Comparison of ENCODE assay signal across 8 cellular contexts in genomic region chr6:163956571-163957407, GRCh38.
DNase-seq lines count a peak whose midpoint lies in the region; ATAC-seq, FAIRE-seq and TF ChIP-seq lines count a peak whose summit lies in the region.

No MANE protein-coding gene starts in this region.

- intact Hi-C loops in A673 (cut with micrococcal nuclease; ENCODE audit: unreplicated experiment): loop anchor here (1.0 to 10.0 kb wide), 5 partner anchors 369 to 1099 kb away; no protein-coding TSS in a partner anchor

- no TSS peak for BruUV-seq in A673 (replicated peaks; lab: Mats Ljungman, UMichigan)

- H3K4me3 ChIP-seq in A673 (ENCODE audit: low read depth, low read length, poor library complexity, severe bottlenecking) (no peak overlapping the region), WERI-Rb-1 (ENCODE audit: low read depth, low read length) (no peak overlapping the region), bronchial epithelial cell (ENCODE audit: low read depth, low read length) (no peak overlapping the region)

- no peak overlapping the region for H3K27ac ChIP-seq in A673 (ENCODE audit: low read depth, low read length, poor library complexity, severe bottlenecking)
- H3K27ac ChIP-seq in WERI-Rb-1: no peak overlapping the region

- TF ChIP-seq CTCF in A673 (conservative IDR thresholded peaks at IDR 0.05; ENCODE audit: low read depth, low read length) (peak; percentile 94), WERI-Rb-1 (IDR thresholded peaks at IDR 0.05; ENCODE audit: low read depth, low read length) (peak; percentile 84), bronchial epithelial cell (IDR thresholded peaks at IDR 0.05; ENCODE audit: insufficient read depth, low read length, severe bottlenecking) (peak; percentile 92)

- DNase-seq in A673 (ENCODE audit: low spot score) (peak; percentile 81), GM18507 (ENCODE audit: extremely low spot score, insufficient read length, low read depth) (peak; percentile 64), NCI-H2029 treated with DMSO at 0.1 percent for 48 hours (lab: John Stamatoyannopoulos, UW) (peak; percentile 80), WERI-Rb-1 (peak; percentile 89), bronchial epithelial cell (ENCODE audit: low read depth) (peak; percentile 60), kidney glomerular epithelial cell (lab: John Stamatoyannopoulos, UW) (peak; percentile 53)
- peak; percentile 34 to 42 for DNase-seq in stimulated activated CD4-positive, alpha-beta T cell treated with anti-CD3 and anti-CD28 coated beads, Interleukin-4, amount 100 ng/mL, for 48 hours (ENCODE audit: low read depth in 2 of 2)

- H3K27me3 ChIP-seq in A673 (replicated peaks; ENCODE audit: insufficient read depth, low read depth, low read length, poor library complexity) (no peaks in the 10 kb centered on the region), WERI-Rb-1 (ENCODE audit: insufficient read depth, low read depth, severe bottlenecking) (no peaks in the 10 kb centered on the region), bronchial epithelial cell (ENCODE audit: control insufficient read depth, insufficient read depth, low read length) (no peaks in the 10 kb centered on the region)

- peak; percentile 87 for FAIRE-seq in GM18507 (lab: Jason Lieb, UNC)
- FAIRE-seq in bronchial epithelial cell (lab: Jason Lieb, UNC): peak; percentile 36

- POLR2A ChIA-PET in A673 (lab: Charles Lee; ENCODE audit: low non-redundant PET): no interaction called here

- H3K36me3 ChIP-seq in A673 (ENCODE audit: insufficient read depth, low read length, poor library complexity, severe bottlenecking) (no peaks in the 10 kb centered on the region), WERI-Rb-1 (no peaks in the 10 kb centered on the region), bronchial epithelial cell (ENCODE audit: control insufficient read depth, insufficient read depth, low read length) (no peaks in the 10 kb centered on the region)

- H3K4me1 ChIP-seq in A673 (ENCODE audit: insufficient read depth, low read length, poor library complexity, severe bottlenecking): no peaks in the 10 kb centered on the region

- CTCF ChIA-PET in A673 (lab: Charles Lee): interaction anchor here (0.6 to 1.0 kb wide), 3 partner anchors 153 to 1050 kb away, joined by 3 to 5 read pairs (median 4); no protein-coding TSS in a partner anchor

- peak; percentile 94 for ATAC-seq in HG02943 (IDR thresholded peaks at IDR 0.05; ENCODE audit: low read depth, unreplicated experiment)

- H3K9me3 ChIP-seq in A673 (ENCODE audit: low read depth, low read length, poor library complexity, severe bottlenecking) (no peaks in the 10 kb centered on the region), WERI-Rb-1 (ENCODE audit: severe bottlenecking) (no peaks in the 10 kb centered on the region)

Comparison
In these comparisons a context has a peak if more than half of its experiments do, and no peak if none do; other contexts are left out.
1. DNase-seq: peak in every context shown above with its lines; median percentile 89 in WERI-Rb-1; 81 in A673; 80 in NCI-H2029 treated with DMSO at 0.1 percent for 48 hours; 64 in GM18507; 60 in bronchial epithelial cell; 53 in kidney glomerular epithelial cell; 38 in stimulated activated CD4-positive, alpha-beta T cell treated with anti-CD3 and anti-CD28 coated beads, Interleukin-4, amount 100 ng/mL, for 48 hours.